In the genomic region with DNA sequence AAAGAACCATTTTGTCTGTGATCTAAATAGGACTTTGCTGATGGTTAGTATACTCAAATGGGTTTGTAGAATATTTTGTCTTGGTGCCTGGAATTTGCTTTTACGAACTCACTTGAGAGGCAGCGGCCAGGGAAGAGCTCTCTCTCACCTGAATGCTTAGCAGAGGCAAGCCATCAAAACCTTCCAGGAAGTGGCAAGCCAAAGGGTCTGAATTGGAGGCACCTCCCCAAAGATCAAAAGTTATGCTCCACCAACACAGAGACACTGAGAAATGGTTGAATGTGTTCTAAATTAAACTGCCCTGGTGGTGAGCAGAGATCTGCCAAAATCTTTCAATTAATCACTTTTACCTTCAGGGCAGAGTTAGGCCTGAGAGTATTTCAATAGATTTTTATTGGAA, we compare ENCODE assay signal across 20 cellular contexts.
DNase-seq lines count a peak whose midpoint lies in the region; ATAC-seq and TF ChIP-seq lines count a peak whose summit lies in the region.
"Had no signal": no experiment of that assay in that cellular context is flagged by ENCODE, and none has a peak within 500 bp of the region (broad histone marks: within the 10 kb centered on the region; RNA-seq: fewer than 3 reads in every experiment).

No MANE protein-coding gene starts in this region.

- peak overlapping the region; percentile 4 for H3K4me3 Mint-ChIP-seq in activated naive CD4-positive, alpha-beta T cell treated with anti-CD3 and anti-CD28 coated beads, Interleukin-2, amount 10 ng/mL, durations not matched to agents 7 days and 5 days
- no peak overlapping the region for H3K4me3 Mint-ChIP-seq in activated CD8-positive, alpha-beta T cell treated with anti-CD3 and anti-CD28 coated beads for 36 hours
- H3K4me3 Mint-ChIP-seq in memory B cell (no peak overlapping the region), type B pancreatic cell (no peak overlapping the region)
- H3K4me3 Mint-ChIP-seq: endodermal cell; stimulated activated naive B cell treated with anti-CD40 and anti-IgM and Interleukin-4, amounts not matched to agents 10 μg/mL and 1 μg/mL and 100 μg/mL, for 72 hours had no signal

- H3K36me3 Mint-ChIP-seq in activated naive CD4-positive, alpha-beta T cell treated with anti-CD3 and anti-CD28 coated beads, Interleukin-2, amount 10 ng/mL, durations not matched to agents 7 days and 5 days = peaks cover 65% of the 10 kb centered on the region
- H3K36me3 Mint-ChIP-seq in activated naive CD4-positive, alpha-beta T cell treated with anti-CD3 and anti-CD28 coated beads, Interleukin-2, amount 50 U/mL, for 72 hours = peaks cover 14 to 37% of the 10 kb centered on the region in 2 donors
- peaks cover 29% of the 10 kb centered on the region for H3K36me3 Mint-ChIP-seq in activated CD8-positive, alpha-beta T cell treated with anti-CD3 and anti-CD28 coated beads for 36 hours (ENCODE audit: low read depth)
- H3K36me3 Mint-ChIP-seq in memory B cell (peaks cover 29% of the 10 kb centered on the region), type B pancreatic cell (peaks cover 6% of the 10 kb centered on the region)

- intact Hi-C loops in activated CD8-positive, alpha-beta T cell treated with anti-CD3 and anti-CD28 coated beads for 36 hours (cut with micrococcal nuclease) = no loop called here

- H3K27ac Mint-ChIP-seq in activated naive CD4-positive, alpha-beta T cell treated with anti-CD3 and anti-CD28 coated beads, Interleukin-2, amount 10 ng/mL, durations not matched to agents 7 days and 5 days = peak overlapping the region; percentile 51
- H3K27ac Mint-ChIP-seq in activated naive CD4-positive, alpha-beta T cell treated with anti-CD3 and anti-CD28 coated beads, Interleukin-2, amount 50 U/mL, for 72 hours = no peak overlapping the region
- peak overlapping the region; percentile 66 for H3K27ac Mint-ChIP-seq in activated CD8-positive, alpha-beta T cell treated with anti-CD3 and anti-CD28 coated beads for 36 hours
- peak overlapping the region; percentile 24 for H3K27ac Mint-ChIP-seq in memory B cell
- no peak overlapping the region for H3K27ac Mint-ChIP-seq in type B pancreatic cell
- H3K27ac Mint-ChIP-seq: activated T-helper 2 cell treated with anti-CD3 and anti-CD28 coated beads, Interferon-gamma antibody, Interleukin-2, Interleukin-4, amounts not matched to agents 10 μg/mL and 5 μg/mL and 100 μg/mL, durations not matched to agents 14 hours and 24 hours and 36 hours; endodermal cell; stimulated activated naive B cell treated with anti-CD40 and anti-IgM and Interleukin-4, amounts not matched to agents 10 μg/mL and 1 μg/mL and 100 μg/mL, for 72 hours had no signal

- no peak for TF ChIP-seq CTCF in activated CD8-positive, alpha-beta T cell treated with anti-CD3 and anti-CD28 coated beads for 36 hours (IDR thresholded peaks at IDR 0.05)
- peak; percentile 28 for TF ChIP-seq CTCF in type B pancreatic cell (conservative IDR thresholded peaks at IDR 0.05)

- peaks cover 15% of the 10 kb centered on the region for H3K9me3 Mint-ChIP-seq in activated naive CD4-positive, alpha-beta T cell treated with anti-CD3 and anti-CD28 coated beads, Interleukin-2, amount 10 ng/mL, durations not matched to agents 7 days and 5 days
- H3K9me3 Mint-ChIP-seq in activated naive CD4-positive, alpha-beta T cell treated with anti-CD3 and anti-CD28 coated beads, Interleukin-2, amount 50 U/mL, for 72 hours = peaks cover 8 to 12% of the 10 kb centered on the region in 2 donors
- H3K9me3 Mint-ChIP-seq in activated CD8-positive, alpha-beta T cell treated with anti-CD3 and anti-CD28 coated beads for 36 hours = peaks cover 12% of the 10 kb centered on the region
- peaks cover 4% of the 10 kb centered on the region for H3K9me3 Mint-ChIP-seq in memory B cell
- peaks cover 6% of the 10 kb centered on the region for H3K9me3 Mint-ChIP-seq in type B pancreatic cell

- CTCF ChIA-PET in activated naive CD4-positive, alpha-beta T cell treated with anti-CD3 and anti-CD28 coated beads, Interleukin-2, amount 10 ng/mL, durations not matched to agents 7 days and 5 days (lab: Charles Lee) = no interaction called here
- CTCF ChIA-PET in activated CD8-positive, alpha-beta T cell treated with anti-CD3 and anti-CD28 coated beads for 36 hours (lab: Charles Lee) = no interaction called here

- no peaks in the 10 kb centered on the region for H3K27me3 Mint-ChIP-seq in activated naive CD4-positive, alpha-beta T cell treated with anti-CD3 and anti-CD28 coated beads, Interleukin-2, amount 10 ng/mL, durations not matched to agents 7 days and 5 days
- H3K27me3 Mint-ChIP-seq in activated CD8-positive, alpha-beta T cell treated with anti-CD3 and anti-CD28 coated beads for 36 hours = no peaks in the 10 kb centered on the region
- H3K27me3 Mint-ChIP-seq in memory B cell = no peaks in the 10 kb centered on the region
- peaks cover under 1% of the 10 kb centered on the region for H3K27me3 Mint-ChIP-seq in type B pancreatic cell
- H3K27me3 Mint-ChIP-seq: stimulated activated naive B cell treated with anti-CD40 and anti-IgM and Interleukin-4, amounts not matched to agents 10 μg/mL and 1 μg/mL and 100 μg/mL, for 72 hours had no signal

- POLR2A ChIA-PET in activated CD8-positive, alpha-beta T cell treated with anti-CD3 and anti-CD28 coated beads for 36 hours (lab: Charles Lee) = no interaction called here

- ATAC-seq in activated naive CD4-positive, alpha-beta T cell treated with anti-CD3 and anti-CD28 coated beads, Interleukin-2, amount 50 U/mL, for 72 hours = no peak
- peak; percentile 56 for ATAC-seq in activated CD8-positive, alpha-beta T cell treated with anti-CD3 and anti-CD28 coated beads for 36 hours
- no peak for ATAC-seq in memory B cell (ENCODE audit: low read depth)
- no peak for ATAC-seq in HG02870 (IDR thresholded peaks at IDR 0.05; ENCODE audit: unreplicated experiment)
- ATAC-seq in HG02588 (IDR thresholded peaks at IDR 0.05; ENCODE audit: unreplicated experiment) = no peak
- ATAC-seq: HepG2; stimulated activated naive B cell treated with anti-CD40 and anti-IgM and Interleukin-4, amounts not matched to agents 10 μg/mL and 1 μg/mL and 100 μg/mL, for 72 hours had no signal

- peak; percentile 48 for DNase-seq in activated naive CD4-positive, alpha-beta T cell treated with anti-CD3 and anti-CD28 coated beads, Interleukin-2, amount 10 ng/mL, durations not matched to agents 7 days and 5 days
- no peak for DNase-seq in activated naive CD4-positive, alpha-beta T cell treated with anti-CD3 and anti-CD28 coated beads, Interleukin-2, amount 50 U/mL, for 72 hours (ENCODE audit: low spot score in 2 of 2)
- peak; percentile 18 for DNase-seq in activated CD8-positive, alpha-beta T cell treated with anti-CD3 and anti-CD28 coated beads for 36 hours
- DNase-seq in memory B cell (ENCODE audit: low spot score in 2 of 2) = no peak
- DNase-seq in type B pancreatic cell (ENCODE audit: extremely low spot score, unreplicated experiment) = no peak
- no peak for DNase-seq in NOMO-1 (lab: John Stamatoyannopoulos, UW; ENCODE audit: unreplicated experiment in 2 of 2)
- DNase-seq: activated CD4-positive, alpha-beta T cell treated with anti-CD3 and anti-CD28 coated beads, Interleukin-2, amount 50 U/mL, for 48 hours; aorta; endodermal cell; GM23248; hippocampal formation; NCI-H1694 treated with DMSO at 0.1 percent for 48 hours; NCI-H2227 treated with DMSO at 0.1 percent for 48 hours; nucleus accumbens; stimulated activated naive B cell treated with anti-CD40 and anti-IgM and Interleukin-4, amounts not matched to agents 10 μg/mL and 1 μg/mL and 100 μg/mL, for 72 hours; transverse colon had no signal

- peaks cover 35% of the 10 kb centered on the region for H3K4me1 Mint-ChIP-seq in activated naive CD4-positive, alpha-beta T cell treated with anti-CD3 and anti-CD28 coated beads, Interleukin-2, amount 10 ng/mL, durations not matched to agents 7 days and 5 days
- H3K4me1 Mint-ChIP-seq in activated CD8-positive, alpha-beta T cell treated with anti-CD3 and anti-CD28 coated beads for 36 hours (ENCODE audit: low read depth) = peaks cover 36% of the 10 kb centered on the region
- peaks cover 2% of the 10 kb centered on the region for H3K4me1 Mint-ChIP-seq in memory B cell
- peaks cover 14% of the 10 kb centered on the region for H3K4me1 Mint-ChIP-seq in type B pancreatic cell (ENCODE audit: unreplicated experiment)

Comparison
In these comparisons a context has a peak if more than half of its experiments do, and no peak if none do; other contexts are left out.
1. DNase-seq: peak in activated naive CD4-positive, alpha-beta T cell treated with anti-CD3 and anti-CD28 coated beads, Interleukin-2, amount 10 ng/mL, durations not matched to agents 7 days and 5 days (single experiment) and activated CD8-positive, alpha-beta T cell treated with anti-CD3 and anti-CD28 coated beads for 36 hours (single experiment); none in activated naive CD4-positive, alpha-beta T cell treated with anti-CD3 and anti-CD28 coated beads, Interleukin-2, amount 50 U/mL, for 72 hours (0 of 2), memory B cell (0 of 2), type B pancreatic cell (single experiment) and NOMO-1 (0 of 2).
2. H3K27ac Mint-ChIP-seq: peak in activated naive CD4-positive, alpha-beta T cell treated with anti-CD3 and anti-CD28 coated beads, Interleukin-2, amount 10 ng/mL, durations not matched to agents 7 days and 5 days (single experiment), activated CD8-positive, alpha-beta T cell treated with anti-CD3 and anti-CD28 coated beads for 36 hours (single experiment) and memory B cell (single experiment); none in activated naive CD4-positive, alpha-beta T cell treated with anti-CD3 and anti-CD28 coated beads, Interleukin-2, amount 50 U/mL, for 72 hours (0 of 2) and type B pancreatic cell (single experiment).